ENCODE assay signal across 1 cellular context in the genomic region with DNA sequence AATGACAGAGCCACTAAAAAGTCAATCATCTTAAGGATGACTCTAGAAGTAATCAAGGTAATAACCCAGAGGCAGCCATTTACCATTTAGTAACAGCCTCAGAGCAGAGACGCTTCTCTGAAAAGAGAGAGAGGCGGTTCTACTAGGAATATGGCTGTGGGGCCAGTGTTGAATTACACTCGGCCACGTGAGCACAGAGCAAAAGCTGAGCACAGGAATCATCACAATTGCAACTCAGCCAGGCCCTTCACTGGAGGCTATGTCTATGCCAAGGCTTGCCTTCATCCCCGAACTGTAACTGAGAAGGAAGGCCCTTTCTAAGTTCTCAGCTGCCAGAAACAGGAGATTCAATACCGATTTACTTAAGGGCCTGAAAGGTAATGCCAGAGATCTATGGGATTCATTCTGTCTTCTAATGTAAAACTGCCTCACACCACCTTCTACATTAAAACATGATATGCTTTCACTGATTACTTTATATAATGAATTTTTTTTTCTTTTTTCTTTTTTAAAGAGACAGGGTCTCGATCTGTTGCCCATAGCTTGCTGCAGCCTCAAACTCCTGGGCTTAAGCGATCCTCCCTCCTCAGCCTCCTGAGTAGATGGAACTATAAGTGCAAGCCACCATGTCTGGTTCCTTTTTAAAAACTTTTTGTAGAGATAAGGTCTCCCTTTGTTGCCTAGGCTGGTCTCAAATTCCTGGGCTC.
TF ChIP-seq lines count a peak whose summit lies in the region.

No MANE protein-coding gene starts in this region.

TF ChIP-seq in K562, 482 proteins besides CTCF, POLR2A, EP300 and RAD21 (continued from another document and continues in another):
- TF ChIP-seq FOXK2 (conservative IDR thresholded peaks at IDR 0.05 in 1 of 2, IDR thresholded peaks at IDR 0.05 in 1 of 2; ENCODE audit: low read depth in 2 of 2) (peak; percentile 50 to 65; a peak in 2 of 4 replicates), ZNF561 (CRISPR knock-in tag; conservative IDR thresholded peaks at IDR 0.05) (no peak), RNF2 (IDR thresholded peaks at IDR 0.05) (no peak), ZNF586 (CRISPR knock-in tag; conservative IDR thresholded peaks at IDR 0.05) (no peak), ZNF224 (CRISPR knock-in tag; IDR thresholded peaks at IDR 0.05) (no peak), ZNF324 (CRISPR knock-in tag; IDR thresholded peaks at IDR 0.05) (no peak), KDM5B (IDR thresholded peaks at IDR 0.05; ENCODE audit: insufficient replicate concordance, low read depth, low read length) (peak; percentile 76), PCBP2 (IDR thresholded peaks at IDR 0.05; ENCODE audit: low read depth, low read length, poor library complexity, severe bottlenecking) (no peak), CREM (IDR thresholded peaks at IDR 0.05; ENCODE audit: low read depth) (no peak), NFXL1 (CRISPR knock-in tag; IDR thresholded peaks at IDR 0.05) (no peak), ZNF695 (CRISPR knock-in tag; IDR thresholded peaks at IDR 0.05) (no peak), ZNF24 (IDR thresholded peaks at IDR 0.05) (no peak), DPF2 (IDR thresholded peaks at IDR 0.05) (no peak; the same call in 1 of the 2 replicates), POLR2AphosphoS2 (IDR thresholded peaks at IDR 0.05; ENCODE audit: low read length) (no peak), SUPT5H (IDR thresholded peaks at IDR 0.05) (no peak; the same call in 1 of the 2 replicates), ZNF133 (CRISPR knock-in tag; IDR thresholded peaks at IDR 0.05) (no peak), TAF1 (IDR thresholded peaks at IDR 0.05; ENCODE audit: control insufficient read depth, extremely low read depth, insufficient read depth, low read length, severe bottlenecking) (no peak), ZNF699 (CRISPR knock-in tag; IDR thresholded peaks at IDR 0.05; ENCODE audit: insufficient replicate concordance) (no peak), NCOR1 (IDR thresholded peaks at IDR 0.05) (no peak; the same call in 1 of the 2 replicates), ELF1 (tag; IDR thresholded peaks at IDR 0.05) (no peak), ZNF408 (CRISPR knock-in tag; IDR thresholded peaks at IDR 0.05; ENCODE audit: low read depth) (no peak), RBBP5 (IDR thresholded peaks at IDR 0.05; ENCODE audit: borderline replicate concordance, insufficient read depth, low read length, poor library complexity, severe bottlenecking) (peak; percentile 64), ZBED1 (IDR thresholded peaks at IDR 0.05) (no peak), BHLHE40 (IDR thresholded peaks at IDR 0.05; ENCODE audit: low read length) (peak; percentile 80), ZNF696 (CRISPR knock-in tag; conservative IDR thresholded peaks at IDR 0.05) (no peak), HSF4 (CRISPR knock-in tag; IDR thresholded peaks at IDR 0.05; ENCODE audit: borderline replicate concordance) (no peak), ZNF57 (CRISPR knock-in tag; IDR thresholded peaks at IDR 0.05) (0 out of 2 replicates have a peak, but pooled peaks have one; percentile 23), SAP30 (IDR thresholded peaks at IDR 0.05; ENCODE audit: borderline replicate concordance, insufficient read depth, low read depth, low read length, poor library complexity, severe bottlenecking) (peak; percentile 36), MYC (IDR thresholded peaks at IDR 0.05; ENCODE audit: low read depth, low read length) (peak; percentile 75; the same call in 1 of the 2 replicates), MYC (CRISPR knock-in tag; IDR thresholded peaks at IDR 0.05; ENCODE audit: borderline replicate concordance, low read depth) (no peak), MEF2A (IDR thresholded peaks at IDR 0.05; ENCODE audit: control insufficient read depth, low read depth, low read length) (no peak), FIP1L1 (IDR thresholded peaks at IDR 0.05; ENCODE audit: low read depth, low read length, poor library complexity, severe bottlenecking) (no peak), SOX6 (IDR thresholded peaks at IDR 0.05) (peak; percentile 56)
- TF ChIP-seq, protein P1, sequence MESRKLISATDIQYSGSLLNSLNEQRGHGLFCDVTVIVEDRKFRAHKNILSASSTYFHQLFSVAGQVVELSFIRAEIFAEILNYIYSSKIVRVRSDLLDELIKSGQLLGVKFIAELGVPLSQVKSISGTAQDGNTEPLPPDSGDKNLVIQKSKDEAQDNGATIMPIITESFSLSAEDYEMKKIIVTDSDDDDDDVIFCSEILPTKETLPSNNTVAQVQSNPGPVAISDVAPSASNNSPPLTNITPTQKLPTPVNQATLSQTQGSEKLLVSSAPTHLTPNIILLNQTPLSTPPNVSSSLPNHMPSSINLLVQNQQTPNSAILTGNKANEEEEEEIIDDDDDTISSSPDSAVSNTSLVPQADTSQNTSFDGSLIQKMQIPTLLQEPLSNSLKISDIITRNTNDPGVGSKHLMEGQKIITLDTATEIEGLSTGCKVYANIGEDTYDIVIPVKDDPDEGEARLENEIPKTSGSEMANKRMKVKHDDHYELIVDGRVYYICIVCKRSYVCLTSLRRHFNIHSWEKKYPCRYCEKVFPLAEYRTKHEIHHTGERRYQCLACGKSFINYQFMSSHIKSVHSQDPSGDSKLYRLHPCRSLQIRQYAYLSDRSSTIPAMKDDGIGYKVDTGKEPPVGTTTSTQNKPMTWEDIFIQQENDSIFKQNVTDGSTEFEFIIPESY (CRISPR knock-in tag; IDR thresholded peaks at IDR 0.05), result peak; percentile 29; the same call in 1 of the 2 replicates
- TF ChIP-seq, protein P2, sequence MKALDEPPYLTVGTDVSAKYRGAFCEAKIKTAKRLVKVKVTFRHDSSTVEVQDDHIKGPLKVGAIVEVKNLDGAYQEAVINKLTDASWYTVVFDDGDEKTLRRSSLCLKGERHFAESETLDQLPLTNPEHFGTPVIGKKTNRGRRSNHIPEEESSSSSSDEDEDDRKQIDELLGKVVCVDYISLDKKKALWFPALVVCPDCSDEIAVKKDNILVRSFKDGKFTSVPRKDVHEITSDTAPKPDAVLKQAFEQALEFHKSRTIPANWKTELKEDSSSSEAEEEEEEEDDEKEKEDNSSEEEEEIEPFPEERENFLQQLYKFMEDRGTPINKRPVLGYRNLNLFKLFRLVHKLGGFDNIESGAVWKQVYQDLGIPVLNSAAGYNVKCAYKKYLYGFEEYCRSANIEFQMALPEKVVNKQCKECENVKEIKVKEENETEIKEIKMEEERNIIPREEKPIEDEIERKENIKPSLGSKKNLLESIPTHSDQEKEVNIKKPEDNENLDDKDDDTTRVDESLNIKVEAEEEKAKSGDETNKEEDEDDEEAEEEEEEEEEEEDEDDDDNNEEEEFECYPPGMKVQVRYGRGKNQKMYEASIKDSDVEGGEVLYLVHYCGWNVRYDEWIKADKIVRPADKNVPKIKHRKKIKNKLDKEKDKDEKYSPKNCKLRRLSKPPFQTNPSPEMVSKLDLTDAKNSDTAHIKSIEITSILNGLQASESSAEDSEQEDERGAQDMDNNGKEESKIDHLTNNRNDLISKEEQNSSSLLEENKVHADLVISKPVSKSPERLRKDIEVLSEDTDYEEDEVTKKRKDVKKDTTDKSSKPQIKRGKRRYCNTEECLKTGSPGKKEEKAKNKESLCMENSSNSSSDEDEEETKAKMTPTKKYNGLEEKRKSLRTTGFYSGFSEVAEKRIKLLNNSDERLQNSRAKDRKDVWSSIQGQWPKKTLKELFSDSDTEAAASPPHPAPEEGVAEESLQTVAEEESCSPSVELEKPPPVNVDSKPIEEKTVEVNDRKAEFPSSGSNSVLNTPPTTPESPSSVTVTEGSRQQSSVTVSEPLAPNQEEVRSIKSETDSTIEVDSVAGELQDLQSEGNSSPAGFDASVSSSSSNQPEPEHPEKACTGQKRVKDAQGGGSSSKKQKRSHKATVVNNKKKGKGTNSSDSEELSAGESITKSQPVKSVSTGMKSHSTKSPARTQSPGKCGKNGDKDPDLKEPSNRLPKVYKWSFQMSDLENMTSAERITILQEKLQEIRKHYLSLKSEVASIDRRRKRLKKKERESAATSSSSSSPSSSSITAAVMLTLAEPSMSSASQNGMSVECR (CRISPR knock-in tag; IDR thresholded peaks at IDR 0.05), result 0 out of 2 replicates have a peak, but pooled peaks have one; percentile 56
- TF ChIP-seq, protein P3, sequence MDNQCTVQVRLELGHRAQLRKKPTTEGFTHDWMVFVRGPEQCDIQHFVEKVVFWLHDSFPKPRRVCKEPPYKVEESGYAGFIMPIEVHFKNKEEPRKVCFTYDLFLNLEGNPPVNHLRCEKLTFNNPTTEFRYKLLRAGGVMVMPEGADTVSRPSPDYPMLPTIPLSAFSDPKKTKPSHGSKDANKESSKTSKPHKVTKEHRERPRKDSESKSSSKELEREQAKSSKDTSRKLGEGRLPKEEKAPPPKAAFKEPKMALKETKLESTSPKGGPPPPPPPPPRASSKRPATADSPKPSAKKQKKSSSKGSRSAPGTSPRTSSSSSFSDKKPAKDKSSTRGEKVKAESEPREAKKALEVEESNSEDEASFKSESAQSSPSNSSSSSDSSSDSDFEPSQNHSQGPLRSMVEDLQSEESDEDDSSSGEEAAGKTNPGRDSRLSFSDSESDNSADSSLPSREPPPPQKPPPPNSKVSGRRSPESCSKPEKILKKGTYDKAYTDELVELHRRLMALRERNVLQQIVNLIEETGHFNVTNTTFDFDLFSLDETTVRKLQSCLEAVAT (IDR thresholded peaks at IDR 0.05), result no peak; a peak in 1 of 4 replicates
- TF ChIP-seq, protein P4, sequence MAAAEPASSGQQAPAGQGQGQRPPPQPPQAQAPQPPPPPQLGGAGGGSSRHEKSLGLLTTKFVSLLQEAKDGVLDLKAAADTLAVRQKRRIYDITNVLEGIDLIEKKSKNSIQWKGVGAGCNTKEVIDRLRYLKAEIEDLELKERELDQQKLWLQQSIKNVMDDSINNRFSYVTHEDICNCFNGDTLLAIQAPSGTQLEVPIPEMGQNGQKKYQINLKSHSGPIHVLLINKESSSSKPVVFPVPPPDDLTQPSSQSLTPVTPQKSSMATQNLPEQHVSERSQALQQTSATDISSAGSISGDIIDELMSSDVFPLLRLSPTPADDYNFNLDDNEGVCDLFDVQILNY (CRISPR knock-in tag; IDR thresholded peaks at IDR 0.05), result no peak
- TF ChIP-seq, protein P5, sequence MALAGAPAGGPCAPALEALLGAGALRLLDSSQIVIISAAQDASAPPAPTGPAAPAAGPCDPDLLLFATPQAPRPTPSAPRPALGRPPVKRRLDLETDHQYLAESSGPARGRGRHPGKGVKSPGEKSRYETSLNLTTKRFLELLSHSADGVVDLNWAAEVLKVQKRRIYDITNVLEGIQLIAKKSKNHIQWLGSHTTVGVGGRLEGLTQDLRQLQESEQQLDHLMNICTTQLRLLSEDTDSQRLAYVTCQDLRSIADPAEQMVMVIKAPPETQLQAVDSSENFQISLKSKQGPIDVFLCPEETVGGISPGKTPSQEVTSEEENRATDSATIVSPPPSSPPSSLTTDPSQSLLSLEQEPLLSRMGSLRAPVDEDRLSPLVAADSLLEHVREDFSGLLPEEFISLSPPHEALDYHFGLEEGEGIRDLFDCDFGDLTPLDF (CRISPR knock-in tag; IDR thresholded peaks at IDR 0.05), result no peak
- TF ChIP-seq, protein P6, sequence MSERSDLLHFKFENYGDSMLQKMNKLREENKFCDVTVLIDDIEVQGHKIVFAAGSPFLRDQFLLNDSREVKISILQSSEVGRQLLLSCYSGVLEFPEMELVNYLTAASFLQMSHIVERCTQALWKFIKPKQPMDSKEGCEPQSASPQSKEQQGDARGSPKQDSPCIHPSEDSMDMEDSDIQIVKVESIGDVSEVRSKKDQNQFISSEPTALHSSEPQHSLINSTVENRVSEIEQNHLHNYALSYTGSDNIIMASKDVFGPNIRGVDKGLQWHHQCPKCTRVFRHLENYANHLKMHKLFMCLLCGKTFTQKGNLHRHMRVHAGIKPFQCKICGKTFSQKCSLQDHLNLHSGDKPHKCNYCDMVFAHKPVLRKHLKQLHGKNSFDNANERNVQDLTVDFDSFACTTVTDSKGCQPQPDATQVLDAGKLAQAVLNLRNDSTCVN (CRISPR knock-in tag; IDR thresholded peaks at IDR 0.05), result 0 out of 2 replicates have a peak, but pooled peaks have one; percentile 19
- TF ChIP-seq, protein P7, sequence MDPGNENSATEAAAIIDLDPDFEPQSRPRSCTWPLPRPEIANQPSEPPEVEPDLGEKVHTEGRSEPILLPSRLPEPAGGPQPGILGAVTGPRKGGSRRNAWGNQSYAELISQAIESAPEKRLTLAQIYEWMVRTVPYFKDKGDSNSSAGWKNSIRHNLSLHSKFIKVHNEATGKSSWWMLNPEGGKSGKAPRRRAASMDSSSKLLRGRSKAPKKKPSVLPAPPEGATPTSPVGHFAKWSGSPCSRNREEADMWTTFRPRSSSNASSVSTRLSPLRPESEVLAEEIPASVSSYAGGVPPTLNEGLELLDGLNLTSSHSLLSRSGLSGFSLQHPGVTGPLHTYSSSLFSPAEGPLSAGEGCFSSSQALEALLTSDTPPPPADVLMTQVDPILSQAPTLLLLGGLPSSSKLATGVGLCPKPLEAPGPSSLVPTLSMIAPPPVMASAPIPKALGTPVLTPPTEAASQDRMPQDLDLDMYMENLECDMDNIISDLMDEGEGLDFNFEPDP (CRISPR knock-in tag; IDR thresholded peaks at IDR 0.05), result peak; percentile 69; the same call in 1 of the 2 replicates
- TF ChIP-seq, protein P8, sequence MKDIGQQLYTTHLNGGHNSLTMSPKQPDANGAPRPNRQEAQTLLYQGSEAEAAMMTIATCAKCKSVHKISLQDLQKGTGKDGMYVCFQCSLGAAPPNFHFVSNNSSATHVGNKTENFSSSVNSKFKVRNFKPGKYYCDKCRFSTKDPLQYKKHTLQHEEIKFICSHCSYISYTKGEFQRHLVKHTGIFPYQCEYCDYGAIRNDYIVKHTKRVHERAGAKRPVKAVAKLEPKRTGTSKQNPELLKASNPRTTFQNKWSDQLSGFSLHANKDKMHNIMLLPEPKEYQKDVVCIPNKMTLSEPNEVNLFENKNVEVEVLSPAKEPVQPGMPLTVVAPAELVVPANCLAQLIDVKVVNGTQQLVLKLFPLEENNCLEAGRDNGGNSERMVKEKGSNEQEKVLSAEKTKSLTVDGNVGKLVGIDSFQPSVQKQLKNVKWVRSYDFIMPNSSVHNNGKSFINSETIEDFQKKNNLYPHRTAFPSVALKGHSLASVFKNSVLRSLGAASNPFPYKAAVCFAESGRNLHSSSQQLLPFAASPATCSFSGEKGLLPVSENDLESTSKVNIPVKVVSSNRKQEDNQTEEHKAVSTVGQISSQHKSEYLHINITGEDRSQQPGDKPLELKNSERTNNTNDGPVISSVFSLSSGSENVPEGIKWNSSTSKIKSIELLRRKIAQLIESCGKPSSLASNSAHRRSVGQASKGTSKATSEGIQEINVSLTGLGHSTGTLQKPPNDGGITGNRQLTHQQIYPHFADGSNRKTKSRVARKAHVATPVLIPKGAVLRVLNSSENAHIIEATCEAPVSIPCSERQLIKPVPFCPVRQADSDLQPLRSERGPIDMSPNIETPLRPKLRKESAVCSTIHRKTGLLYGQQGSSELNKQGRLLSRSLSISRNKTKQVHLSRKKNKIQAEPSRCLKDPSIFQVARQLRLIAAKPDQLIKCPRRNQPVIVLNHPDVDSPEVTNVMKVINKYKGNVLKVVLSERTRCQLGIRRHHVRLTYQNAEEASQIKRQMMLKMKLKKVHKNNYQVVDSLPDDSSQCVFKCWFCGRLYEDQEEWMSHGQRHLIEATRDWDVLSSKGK (CRISPR knock-in tag; IDR thresholded peaks at IDR 0.05), result no peak
- TF ChIP-seq, protein P9, sequence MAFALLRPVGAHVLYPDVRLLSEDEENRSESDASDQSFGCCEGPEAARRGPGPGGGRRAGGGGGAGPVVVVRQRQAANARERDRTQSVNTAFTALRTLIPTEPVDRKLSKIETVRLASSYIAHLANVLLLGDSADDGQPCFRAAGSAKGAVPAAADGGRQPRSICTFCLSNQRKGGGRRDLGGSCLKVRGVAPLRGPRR (CRISPR knock-in tag; IDR thresholded peaks at IDR 0.05), result 0 out of 2 replicates have a peak, but pooled peaks have one; percentile 18
- TF ChIP-seq, protein P10, sequence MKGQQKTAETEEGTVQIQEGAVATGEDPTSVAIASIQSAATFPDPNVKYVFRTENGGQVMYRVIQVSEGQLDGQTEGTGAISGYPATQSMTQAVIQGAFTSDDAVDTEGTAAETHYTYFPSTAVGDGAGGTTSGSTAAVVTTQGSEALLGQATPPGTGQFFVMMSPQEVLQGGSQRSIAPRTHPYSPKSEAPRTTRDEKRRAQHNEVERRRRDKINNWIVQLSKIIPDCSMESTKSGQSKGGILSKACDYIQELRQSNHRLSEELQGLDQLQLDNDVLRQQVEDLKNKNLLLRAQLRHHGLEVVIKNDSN (CRISPR knock-in tag; IDR thresholded peaks at IDR 0.05), result peak; percentile 86
